1 cellular context compared by ENCODE assay signal in the genomic region with DNA sequence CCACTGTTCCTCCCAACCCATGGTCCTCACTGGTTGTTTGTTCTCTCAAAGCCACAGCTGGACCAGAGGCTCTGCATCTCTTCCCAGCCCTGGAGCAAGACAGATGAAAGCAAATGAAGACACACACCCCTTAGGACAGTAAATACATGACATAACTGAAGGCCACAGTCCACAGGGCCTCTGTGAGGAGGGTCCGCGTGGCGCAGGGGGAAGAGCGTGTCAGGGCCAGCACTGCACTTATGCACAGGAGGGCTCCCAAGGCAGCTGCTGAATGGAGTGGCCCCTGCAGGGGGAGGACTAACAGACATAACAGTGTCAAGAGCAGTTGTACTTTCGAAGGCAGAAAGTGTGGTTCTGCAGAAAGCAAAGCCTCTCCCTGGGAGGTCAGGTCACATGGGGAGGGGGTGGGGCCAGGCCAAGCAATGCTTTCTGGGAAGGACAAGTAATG.
TF ChIP-seq lines count a peak whose summit lies in the region.

No MANE protein-coding gene starts in this region.

TF ChIP-seq in H1, 55 proteins besides CTCF, POLR2A, EP300 and RAD21:
- TF ChIP-seq, protein P1, sequence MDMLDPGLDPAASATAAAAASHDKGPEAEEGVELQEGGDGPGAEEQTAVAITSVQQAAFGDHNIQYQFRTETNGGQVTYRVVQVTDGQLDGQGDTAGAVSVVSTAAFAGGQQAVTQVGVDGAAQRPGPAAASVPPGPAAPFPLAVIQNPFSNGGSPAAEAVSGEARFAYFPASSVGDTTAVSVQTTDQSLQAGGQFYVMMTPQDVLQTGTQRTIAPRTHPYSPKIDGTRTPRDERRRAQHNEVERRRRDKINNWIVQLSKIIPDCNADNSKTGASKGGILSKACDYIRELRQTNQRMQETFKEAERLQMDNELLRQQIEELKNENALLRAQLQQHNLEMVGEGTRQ (IDR thresholded peaks at IDR 0.05; ENCODE audit: low read length): peak; percentile 18; the same call in 1 of the 2 replicates
- TF ChIP-seq CBX5 (IDR thresholded peaks at IDR 0.05; ENCODE audit: low read depth, low read length) (no peak), NANOG (IDR thresholded peaks at IDR 0.05; ENCODE audit: insufficient read depth, low read depth, low read length, poor library complexity, severe bottlenecking) (no peak)
